31 cellular contexts compared by ENCODE assay signal in genomic region chr4:125505637-125506036, GRCh38.
"Had no signal": no experiment of that assay in that cellular context is flagged by ENCODE, and none has a peak within 500 bp of the region (broad histone marks: within the 10 kb centered on the region; RNA-seq: fewer than 3 reads in every experiment).

No MANE protein-coding gene starts in this region.

- ATAC-seq: activated CD8-positive, alpha-beta T cell treated with anti-CD3 and anti-CD28 coated beads for 36 hours; activated naive CD4-positive, alpha-beta T cell treated with anti-CD3 and anti-CD28 coated beads, Interleukin-2, amount 50 U/mL, for 72 hours; activated T-cell treated with anti-CD3 and anti-CD28 coated beads, Interleukin-2, amount 50 U/mL, for 4 hours; activated T-cell treated with anti-CD3 and anti-CD28 coated beads, Interleukin-2, amount 50 U/mL, for 72 hours; activated T-helper 17 cell treated with anti-CD3 and anti-CD28 coated beads, Interleukin-2, amount 50 U/mL, for 72 hours; body of pancreas had no signal

- H3K4me1 ChIP-seq: adrenal gland, body of pancreas, breast epithelium had no signal

- H3K27ac ChIP-seq: adrenal gland, body of pancreas, brain microvascular endothelial cell, breast epithelium, VCaP had no signal

- H3K36me3 ChIP-seq: adrenal gland, brain microvascular endothelial cell, breast epithelium had no signal

- H3K4me3 ChIP-seq: adrenal gland, body of pancreas, breast epithelium had no signal

- H3K27me3 ChIP-seq: adrenal gland, body of pancreas, brain microvascular endothelial cell, breast epithelium had no signal

- DNase-seq: activated B cell treated with CpG ODN at 0.5 μM for 24 hours; activated CD4-positive, alpha-beta memory T cell treated with anti-CD3 and anti-CD28 coated beads for 36 hours; activated CD4-positive, alpha-beta T cell treated with anti-CD3 and anti-CD28 coated beads for 4 hours; activated CD4-positive, alpha-beta T cell treated with anti-CD3 and anti-CD28 coated beads, Interleukin-2, amount 10 ng/mL, durations not matched to agents 7 days and 5 days; activated CD4-positive, CD25-positive, alpha-beta regulatory T cell treated with anti-CD3 and anti-CD28 coated beads, Interleukin-2, amount 50 U/mL, for 72 hours; activated CD8-positive, alpha-beta memory T cell treated with anti-CD3 and anti-CD28 coated beads, Interleukin-2, amount 50 U/mL, for 4 hours; activated CD8-positive, alpha-beta T cell treated with anti-CD3 and anti-CD28 coated beads for 36 hours; activated effector memory CD4-positive, alpha-beta T cell treated with anti-CD3 and anti-CD28 coated beads, Interleukin-2, amount 50 U/mL, for 16 hours; activated gamma-delta T cell treated with Interleukin-2 at 50 U/mL for 16 hours; activated naive CD4-positive, alpha-beta T cell; activated naive CD4-positive, alpha-beta T cell treated with anti-CD3 and anti-CD28 coated beads for 36 hours; activated naive CD4-positive, alpha-beta T cell treated with anti-CD3 and anti-CD28 coated beads, Interleukin-2, amount 50 U/mL, for 16 hours; activated naive CD8-positive, alpha-beta T cell treated with anti-CD3 and anti-CD28 coated beads for 36 hours; activated T-cell treated with anti-CD3 and anti-CD28 coated beads for 4 hours; activated T-cell treated with anti-CD3 and anti-CD28 coated beads, Interleukin-2, amount 50 U/mL, for 1 hour; activated T-cell treated with anti-CD3 and anti-CD28 coated beads, Interleukin-2, amount 50 U/mL, for 4 hours; activated T-cell treated with anti-CD3 and anti-CD28 coated beads, Interleukin-2, amount 50 U/mL, for 72 hours; adrenal gland; amniotic stem cell; aorta; body of pancreas; brain microvascular endothelial cell; caudate nucleus; cerebellar nuclear complex; T-helper 1 cell; T-helper 2 cell; T-helper 9 cell had no signal

- H3K9me3 ChIP-seq: adrenal gland, body of pancreas, breast epithelium had no signal
